9 cellular contexts compared by ENCODE assay signal in genomic region chr16:31529398-31530312, GRCh38. TPM values are rescaled to one million over a fixed set of nuclear protein-coding genes. Genes with fewer than 3 reads are reported as not detected.
DNase-seq lines count a peak whose midpoint lies in the region; ATAC-seq and TF ChIP-seq lines count a peak whose summit lies in the region.
"Had no signal": no experiment of that assay in that cellular context is flagged by ENCODE, and none has a peak within 500 bp of the region (broad histone marks: within the 10 kb centered on the region; RNA-seq: fewer than 3 reads in every experiment).

No MANE protein-coding gene starts in this region.

- peak in 2 of 3 experiments; percentile 37 to 38 for DNase-seq in NCI-H1417 (lab: John Stamatoyannopoulos, UW)
- DNase-seq in NCI-H1417 treated with DMSO at 0.1 percent for 48 hours (lab: John Stamatoyannopoulos, UW) = no peak
- DNase-seq in iPS-NIHi7 (ENCODE audit: extremely low spot score) = peak; percentile 46
- DNase-seq in stimulated activated naive CD8-positive, alpha-beta T cell treated with anti-CD3 and anti-CD28 coated beads, Interleukin-15, amount 100 ng/mL, for 72 hours = no peak
- no peak for DNase-seq in GM10266 (ENCODE audit: extremely low spot score)
- no peak for DNase-seq in islet precursor cell
- no peak for DNase-seq in left lobe of liver (ENCODE audit: low spot score)
- DNase-seq: NCI-H526 had no signal

- H3K4me1 Mint-ChIP-seq in activated naive CD8-positive, alpha-beta T cell (ENCODE audit: low read depth) = peaks cover 11% of the 10 kb centered on the region
- H3K4me1 Mint-ChIP-seq in stimulated activated naive CD8-positive, alpha-beta T cell treated with anti-CD3 and anti-CD28 coated beads, Interleukin-15, amount 100 ng/mL, for 72 hours = peaks cover 20% of the 10 kb centered on the region

- H3K27me3 Mint-ChIP-seq in activated naive CD8-positive, alpha-beta T cell = peaks cover 14% of the 10 kb centered on the region
- peaks cover 24% of the 10 kb centered on the region for H3K27me3 Mint-ChIP-seq in stimulated activated naive CD8-positive, alpha-beta T cell treated with anti-CD3 and anti-CD28 coated beads, Interleukin-15, amount 100 ng/mL, for 72 hours

- no peaks in the 10 kb centered on the region for H3K9me3 Mint-ChIP-seq in activated naive CD8-positive, alpha-beta T cell (ENCODE audit: low read depth)
- H3K9me3 Mint-ChIP-seq in stimulated activated naive CD8-positive, alpha-beta T cell treated with anti-CD3 and anti-CD28 coated beads, Interleukin-15, amount 100 ng/mL, for 72 hours = no peaks in the 10 kb centered on the region

- peak overlapping the region; percentile 60 for H3K4me3 Mint-ChIP-seq in activated naive CD8-positive, alpha-beta T cell
- peak overlapping the region; percentile 52 to 53 for H3K4me3 Mint-ChIP-seq in stimulated activated naive CD8-positive, alpha-beta T cell treated with anti-CD3 and anti-CD28 coated beads, Interleukin-15, amount 100 ng/mL, for 72 hours

- peak; percentile 48 for ATAC-seq in stimulated activated naive CD8-positive, alpha-beta T cell treated with anti-CD3 and anti-CD28 coated beads, Interleukin-15, amount 100 ng/mL, for 72 hours
- ATAC-seq in left lobe of liver = no peak

- no peak for TF ChIP-seq CTCF in GM10266 (IDR thresholded peaks at IDR 0.05; ENCODE audit: control insufficient read depth, insufficient read depth, low read depth, missing control alignments)

- no peaks in the 10 kb centered on the region for H3K36me3 Mint-ChIP-seq in activated naive CD8-positive, alpha-beta T cell

- no peak overlapping the region for H3K27ac Mint-ChIP-seq in activated naive CD8-positive, alpha-beta T cell
- peak overlapping the region in 1 of 2 donors; percentile 14 for H3K27ac Mint-ChIP-seq in stimulated activated naive CD8-positive, alpha-beta T cell treated with anti-CD3 and anti-CD28 coated beads, Interleukin-15, amount 100 ng/mL, for 72 hours

RNA-seq across cellular contexts. Expression of gene AHSP, which starts 2.0 kb away (rescaled TPM):
- 0.83 TPM for total RNA-seq in left lobe of liver

RNA-seq across cellular contexts. Expression of gene RUSF1, which starts 21.5 kb away (rescaled TPM):
- 63.1 TPM for total RNA-seq in left lobe of liver

RNA-seq across cellular contexts. Expression of gene SLC5A2, which starts 46.7 kb away (rescaled TPM):
- total RNA-seq in left lobe of liver = 0.15 TPM

RNA-seq across cellular contexts. Expression of gene TGFB1I1, which starts 57.7 kb away (rescaled TPM):
- 3.1 TPM for total RNA-seq in left lobe of liver

Comparison
In these comparisons a context has a peak if more than half of its experiments do, and no peak if none do; other contexts are left out.
1. DNase-seq: peak in NCI-H1417 (2 of 3) and iPS-NIHi7 (single experiment); none in NCI-H1417 treated with DMSO at 0.1 percent for 48 hours (single experiment), stimulated activated naive CD8-positive, alpha-beta T cell treated with anti-CD3 and anti-CD28 coated beads, Interleukin-15, amount 100 ng/mL, for 72 hours (0 of 2), GM10266 (single experiment), islet precursor cell (single experiment) and left lobe of liver (single experiment).